8 cellular contexts compared by ENCODE assay signal in genomic region chr9:127954831-127955293, GRCh38.
DNase-seq lines count a peak whose midpoint lies in the region; ATAC-seq and TF ChIP-seq lines count a peak whose summit lies in the region.
"Had no signal": no experiment of that assay in that cellular context is flagged by ENCODE, and none has a peak within 500 bp of the region (broad histone marks: within the 10 kb centered on the region; RNA-seq: fewer than 3 reads in every experiment).

No MANE protein-coding gene starts in this region.

- no peaks in the 10 kb centered on the region for H3K27me3 Mint-ChIP-seq in activated naive CD8-positive, alpha-beta T cell
- H3K27me3 Mint-ChIP-seq in stimulated activated naive B cell treated with anti-CD40 and anti-IgM and Interleukin-4, amounts not matched to agents 10 μg/mL and 1 μg/mL and 100 μg/mL, for 72 hours = no peaks in the 10 kb centered on the region

- no peak for TF ChIP-seq CTCF in KMS-11 (conservative IDR thresholded peaks at IDR 0.05; ENCODE audit: low read depth, low read length)

- H3K4me2 ChIP-seq in KMS-11 = peak overlapping the region; percentile 66

- H3K27ac ChIP-seq in KMS-11 = peak overlapping the region; percentile 47; the same call in 1 of the 2 replicates
- H3K27ac ChIP-seq: SK-N-MC had no signal

- no peaks in the 10 kb centered on the region for H4K20me1 ChIP-seq in KMS-11 (ENCODE audit: insufficient read depth)

- peaks cover 37% of the 10 kb centered on the region for H3K4me1 ChIP-seq in KMS-11 (ENCODE audit: low read depth, poor library complexity, severe bottlenecking)

- no peaks in the 10 kb centered on the region for H3K36me3 ChIP-seq in KMS-11 (ENCODE audit: insufficient read depth)

- no peaks in the 10 kb centered on the region; the same call in 1 of the 2 replicates for H3K79me2 ChIP-seq in KMS-11 (ENCODE audit: insufficient read depth, low read depth)

- no peaks in the 10 kb centered on the region for H3K27me3 ChIP-seq in KMS-11 (ENCODE audit: insufficient read depth, low read depth)

- DNase-seq in hypothalamus (lab: John Stamatoyannopoulos, UW) (peak in 30 of 51 donors; percentile 26 to 87 (median 53)), AG20443 (ENCODE audit: low spot score) (no peak), NK-92 (lab: John Stamatoyannopoulos, UW; ENCODE audit: unreplicated experiment) (no peak), cerebellar cortex (ENCODE audit: low spot score) (no peak)
- no peak for DNase-seq in stimulated activated naive B cell treated with anti-CD40 and anti-IgM and Interleukin-4, amounts not matched to agents 10 μg/mL and 1 μg/mL and 100 μg/mL, for 72 hours

- peak overlapping the region; percentile 74 for H3K4me3 Mint-ChIP-seq in activated naive CD8-positive, alpha-beta T cell
- no peak overlapping the region for H3K4me3 Mint-ChIP-seq in stimulated activated naive B cell treated with anti-CD40 and anti-IgM and Interleukin-4, amounts not matched to agents 10 μg/mL and 1 μg/mL and 100 μg/mL, for 72 hours

- H3K9me3 Mint-ChIP-seq in activated naive CD8-positive, alpha-beta T cell (ENCODE audit: low read depth) = no peaks in the 10 kb centered on the region
- peaks cover 2 to 4% of the 10 kb centered on the region in 2 donors for H3K9me3 Mint-ChIP-seq in stimulated activated naive B cell treated with anti-CD40 and anti-IgM and Interleukin-4, amounts not matched to agents 10 μg/mL and 1 μg/mL and 100 μg/mL, for 72 hours

- H2AFZ ChIP-seq in KMS-11 (ENCODE audit: low read depth) = no peak overlapping the region

- H3K9ac ChIP-seq in KMS-11 = no peak overlapping the region

- H3K4me3 ChIP-seq in KMS-11 (IDR thresholded peaks at IDR 0.05; ENCODE audit: insufficient read depth, low read depth, low read length) = no peak overlapping the region
- H3K4me3 ChIP-seq: SK-N-MC had no signal

- no peak for ATAC-seq in stimulated activated naive B cell treated with anti-CD40 and anti-IgM and Interleukin-4, amounts not matched to agents 10 μg/mL and 1 μg/mL and 100 μg/mL, for 72 hours (replicated peaks)

- H3K4me1 Mint-ChIP-seq in activated naive CD8-positive, alpha-beta T cell (ENCODE audit: low read depth) = peaks cover 94% of the 10 kb centered on the region
- peaks cover 28 to 55% of the 10 kb centered on the region in 2 donors for H3K4me1 Mint-ChIP-seq in stimulated activated naive B cell treated with anti-CD40 and anti-IgM and Interleukin-4, amounts not matched to agents 10 μg/mL and 1 μg/mL and 100 μg/mL, for 72 hours

- H3K36me3 Mint-ChIP-seq in activated naive CD8-positive, alpha-beta T cell = peaks cover 7% of the 10 kb centered on the region
- peaks cover 15 to 26% of the 10 kb centered on the region in 2 donors for H3K36me3 Mint-ChIP-seq in stimulated activated naive B cell treated with anti-CD40 and anti-IgM and Interleukin-4, amounts not matched to agents 10 μg/mL and 1 μg/mL and 100 μg/mL, for 72 hours

- H3K27ac Mint-ChIP-seq in activated naive CD8-positive, alpha-beta T cell = peak overlapping the region; percentile 98
- H3K27ac Mint-ChIP-seq in stimulated activated naive B cell treated with anti-CD40 and anti-IgM and Interleukin-4, amounts not matched to agents 10 μg/mL and 1 μg/mL and 100 μg/mL, for 72 hours = peak overlapping the region; percentile 25

Comparison
In these comparisons a context has a peak if more than half of its experiments do, and no peak if none do; other contexts are left out.
1. DNase-seq: peak in hypothalamus (30 of 51); none in stimulated activated naive B cell treated with anti-CD40 and anti-IgM and Interleukin-4, amounts not matched to agents 10 μg/mL and 1 μg/mL and 100 μg/mL, for 72 hours (single experiment), AG20443 (single experiment), NK-92 (single experiment) and cerebellar cortex (single experiment).